ENCODE assay signal across 8 cellular contexts in genomic region chr9:131738838-131739191, GRCh38. TPM values are rescaled to one million over a fixed set of nuclear protein-coding genes. Genes with fewer than 3 reads are reported as not detected.
DNase-seq lines count a peak whose midpoint lies in the region; ATAC-seq and TF ChIP-seq lines count a peak whose summit lies in the region.

No MANE protein-coding gene starts in this region.

- DNase-seq in SIG-M5 treated with dmso at 0.1 percent for 504 hours (lab: John Stamatoyannopoulos, UW; ENCODE audit: unreplicated experiment) = peak; percentile 30
- no peak for DNase-seq in SIG-M5 (lab: John Stamatoyannopoulos, UW)
- peak in 1 of 2 experiments; percentile 48 for DNase-seq in SJCRH30
- DNase-seq in fibroblast of lung (ENCODE audit: low read depth in 2 of 2) = no peak
- DNase-seq in KBM-7 = no peak

- H3K4me3 ChIP-seq in SJCRH30 (peak overlapping the region; percentile 77), fibroblast of lung (replicated peaks in 1 of 4; ENCODE audit: control extremely low read depth in 1 of 4, insufficient read depth in 1 of 4, low read depth in 3 of 4, low read length in 4 of 4) (peak overlapping the region; percentile 48 to 84 (median 80)), rectal smooth muscle tissue (ENCODE audit: low read length) (peak overlapping the region; percentile 67)

- H3K9ac ChIP-seq in fibroblast of lung (ENCODE audit: insufficient read depth, low read length) (peak overlapping the region; percentile 85), rectal smooth muscle tissue (ENCODE audit: low read length) (peak overlapping the region; percentile 25)

- H3K9me3 ChIP-seq in SJCRH30 (replicated peaks) (no peaks in the 10 kb centered on the region), fibroblast of lung (ENCODE audit: control insufficient read depth, insufficient read depth, low read depth, low read length) (no peaks in the 10 kb centered on the region)

- H3K4me1 ChIP-seq in SJCRH30 (peaks cover 39% of the 10 kb centered on the region), fibroblast of lung (ENCODE audit: control insufficient read depth, extremely low read depth, insufficient read depth, low read length) (peaks cover 11% of the 10 kb centered on the region), rectal smooth muscle tissue (ENCODE audit: control insufficient read depth, insufficient read depth, low read length) (peaks cover 6% of the 10 kb centered on the region)

- no peak for TF ChIP-seq CTCF in fibroblast of lung (conservative IDR thresholded peaks at IDR 0.05 in 1 of 2, IDR thresholded peaks at IDR 0.05 in 1 of 2; ENCODE audit: low read depth in 1 of 2, low read length in 2 of 2)

- ATAC-seq in GM19455 (IDR thresholded peaks at IDR 0.05; ENCODE audit: unreplicated experiment) (no peak), GM19463 (IDR thresholded peaks at IDR 0.05; ENCODE audit: unreplicated experiment) (no peak)

- H3K36me3 ChIP-seq in SJCRH30 = no peaks in the 10 kb centered on the region
- H3K36me3 ChIP-seq in fibroblast of lung (ENCODE audit: control insufficient read depth, insufficient read depth, low read length) = no peaks in the 10 kb centered on the region
- no peaks in the 10 kb centered on the region for H3K36me3 ChIP-seq in rectal smooth muscle tissue (ENCODE audit: control insufficient read depth, insufficient read depth, low read length)

- no peak overlapping the region for H2AFZ ChIP-seq in fibroblast of lung (ENCODE audit: low read length)

- H3K27me3 ChIP-seq in SJCRH30 (no peaks in the 10 kb centered on the region), fibroblast of lung (ENCODE audit: control insufficient read depth, insufficient read depth, low read length) (peaks cover 3% of the 10 kb centered on the region), rectal smooth muscle tissue (ENCODE audit: control insufficient read depth, insufficient read depth, low read length) (no peaks in the 10 kb centered on the region)

- no peaks in the 10 kb centered on the region for H4K20me1 ChIP-seq in fibroblast of lung (ENCODE audit: control insufficient read depth, extremely low read depth, insufficient read depth, low read length)

- in situ Hi-C loops in KBM-7 (cut with MboI; ENCODE audit: low pct_unique_long_range_greater_than_20kb, low sequenced_read_pairs) = loop anchor here (25.0 kb wide), 2 partner anchors 152 to 352 kb away; partner anchors contain the start of gene PRRC2B

- H3K79me2 ChIP-seq in fibroblast of lung (ENCODE audit: control insufficient read depth, insufficient read depth, low read length) = peaks cover 39% of the 10 kb centered on the region

- peak overlapping the region; percentile 98 for H3K4me2 ChIP-seq in fibroblast of lung (ENCODE audit: extremely low read depth, insufficient read depth, low read length)

- peak overlapping the region; percentile 66 for H3K27ac ChIP-seq in SJCRH30
- H3K27ac ChIP-seq in fibroblast of lung (ENCODE audit: insufficient read depth, low read length) = no peak overlapping the region
- H3K27ac ChIP-seq in rectal smooth muscle tissue (ENCODE audit: low read depth, low read length) = peak overlapping the region; percentile 42

RNA-seq across cellular contexts. Expression of gene RAPGEF1, which starts 1.1 kb away (rescaled TPM):
- 78.5 and 82.0 TPM in 2 replicates for total RNA-seq in SJCRH30 (2014; rRNA removed; shearing (Covaris generic))
- total RNA-seq in fibroblast of lung = 27.5 and 42.8 TPM in 2 replicates
- polyA plus RNA-seq in fibroblast of lung = 33.3 and 37.0 TPM in 2 replicates
- 33.7 and 34.4 TPM in 2 replicates for polyA plus RNA-seq in fibroblast of lung (2012)
- 64.7 and 74.7 TPM in 2 replicates for polyA minus RNA-seq in fibroblast of lung (ENCODE audit: low replicate concordance)
